9 cellular contexts compared by ENCODE assay signal in the genomic region with DNA sequence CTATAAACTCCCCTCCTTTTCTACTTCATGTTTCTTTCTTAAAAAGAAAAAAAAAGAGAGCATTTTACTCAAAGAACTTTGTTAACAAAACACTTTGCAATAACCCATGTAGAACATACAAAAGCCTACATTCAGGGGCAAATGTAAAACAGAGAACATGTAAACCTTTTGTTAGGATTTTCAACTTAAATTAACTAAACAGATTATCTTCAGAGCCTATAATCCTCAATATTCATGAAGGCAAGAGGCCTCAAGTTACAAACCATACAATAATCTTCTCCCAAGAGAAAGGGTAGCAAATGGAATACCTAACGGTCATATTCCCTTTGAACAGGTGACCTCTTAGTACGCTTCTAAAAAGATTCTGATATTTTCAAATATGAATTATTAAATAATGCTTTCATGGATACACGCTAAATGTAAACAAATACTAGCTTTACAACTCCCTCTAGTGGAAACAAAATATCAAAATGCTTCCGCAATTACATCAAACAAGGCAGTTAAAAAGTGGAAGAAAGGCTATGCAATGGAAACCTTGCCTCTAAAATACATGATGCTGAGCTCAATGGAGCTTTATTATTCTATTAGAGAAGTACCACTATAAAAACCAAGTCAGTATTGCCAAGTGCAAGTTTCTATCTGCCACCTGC. TPM values are rescaled to one million over a fixed set of nuclear protein-coding genes. Genes with fewer than 3 reads are reported as not detected.
DNase-seq lines count a peak whose midpoint lies in the region; TF ChIP-seq lines count a peak whose summit lies in the region.
"Had no signal": no experiment of that assay in that cellular context is flagged by ENCODE, and none has a peak within 500 bp of the region (broad histone marks: within the 10 kb centered on the region; RNA-seq: fewer than 3 reads in every experiment).

No MANE protein-coding gene starts in this region.

- WGBS in esophagus squamous epithelium, 2 donors = 30 to 55% methylated on average over 4 of the region's 4 CpGs

- in situ Hi-C loops in GM13976 (cut with MboI; ENCODE audit: low sequenced_read_pairs, unreplicated experiment) = loop anchor here (25.0 kb wide), 1 partner anchor 439 kb away; no protein-coding TSS in a partner anchor

- intact Hi-C loops in esophagus squamous epithelium (cut with DNase I) = loop anchor here (10.0 kb wide), 1 partner anchor 446 kb away; no protein-coding TSS in a partner anchor

- H3K9me3 ChIP-seq in esophagus squamous epithelium = no peaks in the 10 kb centered on the region
- H3K9me3 ChIP-seq: SJCRH30 had no signal

- H3K4me3 ChIP-seq in esophagus squamous epithelium (no peak overlapping the region), retinal pigment epithelial cell (ENCODE audit: low read length) (no peak overlapping the region)
- H3K4me3 ChIP-seq: SJCRH30 had no signal

- H3K27ac ChIP-seq in esophagus squamous epithelium = no peak overlapping the region
- H3K27ac ChIP-seq: SJCRH30 had no signal

- no peaks in the 10 kb centered on the region for H3K36me3 ChIP-seq in esophagus squamous epithelium

- peaks cover 0 to 8% (median 0%) of the 10 kb centered on the region in 3 donors for H3K4me1 ChIP-seq in esophagus squamous epithelium

- H3K27me3 ChIP-seq in esophagus squamous epithelium = no peaks in the 10 kb centered on the region
- H3K27me3 ChIP-seq: SJCRH30 had no signal

- TF ChIP-seq POLR2A in esophagus squamous epithelium (IDR thresholded peaks at IDR 0.05) = no peak

- DNase-seq in GM13976 (ENCODE audit: low spot score) (no peak), NCI-H82 treated with DMSO at 0.1 percent for 48 hours (lab: John Stamatoyannopoulos, UW; ENCODE audit: unreplicated experiment) (peak; percentile 63), esophagus squamous epithelium (lab: John Stamatoyannopoulos, UW) (no peak), retinal pigment epithelial cell (ENCODE audit: low read depth) (no peak), NCI-H345 treated with DMSO at 0.1 percent for 48 hours (lab: John Stamatoyannopoulos, UW; ENCODE audit: unreplicated experiment) (no peak)
- DNase-seq in stimulated activated naive CD4-positive, alpha-beta T cell treated with Interleukin-2 at 50 U/mL for 16 hours (lab: John Stamatoyannopoulos, UW) = no peak
- DNase-seq in stimulated activated naive CD4-positive, alpha-beta T cell (lab: John Stamatoyannopoulos, UW) = no peak
- no peak for DNase-seq in activated naive CD4-positive, alpha-beta T cell (lab: John Stamatoyannopoulos, UW)

- TF ChIP-seq CTCF in GM13976 (IDR thresholded peaks at IDR 0.05; ENCODE audit: borderline replicate concordance, control extremely low read depth, extremely low read depth, insufficient read depth, missing control alignments) (peak; percentile 9), esophagus squamous epithelium (IDR thresholded peaks at IDR 0.05) (peak in 5 of 6 experiments; percentile 23 to 59 (median 40)), retinal pigment epithelial cell (conservative IDR thresholded peaks at IDR 0.05; ENCODE audit: low read depth, low read length) (peak; percentile 48)

RNA-seq across cellular contexts. Expression of a gene that starts 9.9 kb away (rescaled TPM):
- 1 to 10 TPM; 3.1 to 8.3 (median 4.3) TPM for total RNA-seq in esophagus squamous epithelium
